ENCODE assay signal across 10 cellular contexts in the genomic region with DNA sequence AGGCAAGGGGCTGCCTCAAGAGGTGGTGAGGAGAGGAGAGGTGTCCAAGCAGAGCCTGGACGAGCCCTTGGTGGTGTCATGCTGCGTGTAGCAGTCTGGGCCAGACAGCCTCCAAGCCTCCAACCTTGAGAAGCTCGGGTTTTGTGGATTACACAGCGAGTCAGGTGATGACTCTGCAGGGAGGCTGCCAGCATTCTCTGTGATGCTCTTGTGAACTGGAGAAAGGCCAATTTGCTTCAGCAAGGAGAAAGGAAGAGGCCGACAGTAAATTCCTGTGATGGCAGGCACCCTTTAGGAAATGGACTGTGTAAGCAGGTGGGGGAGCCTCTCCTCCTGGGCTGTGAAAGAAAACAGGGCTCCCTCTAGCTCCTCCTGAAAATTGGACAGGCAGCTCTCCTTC. TPM values are rescaled to one million over a fixed set of nuclear protein-coding genes. Genes with fewer than 3 reads are reported as not detected.
DNase-seq lines count a peak whose midpoint lies in the region; ATAC-seq and TF ChIP-seq lines count a peak whose summit lies in the region.
"Had no signal": no experiment of that assay in that cellular context is flagged by ENCODE, and none has a peak within 500 bp of the region (broad histone marks: within the 10 kb centered on the region; RNA-seq: fewer than 3 reads in every experiment).

No MANE protein-coding gene starts in this region.

- BruUV-seq in PC-3 (replicated peaks; lab: Mats Ljungman, UMichigan), result no TSS peak

- H4K20me1 ChIP-seq in PC-3 (ENCODE audit: low read length), result no peaks in the 10 kb centered on the region

- TF ChIP-seq CTCF in PC-3 (conservative IDR thresholded peaks at IDR 0.05; ENCODE audit: low read depth, low read length) (no peak), fibroblast of mammary gland (conservative IDR thresholded peaks at IDR 0.05; ENCODE audit: control insufficient read depth, insufficient read depth, low read depth, low read length) (no peak), testis (IDR thresholded peaks at IDR 0.05) (no peak), gastrocnemius medialis (IDR thresholded peaks at IDR 0.05 in 4 of 5, conservative IDR thresholded peaks at IDR 0.05 in 1 of 5) (no peak)

- H3K9me2 ChIP-seq in PC-3 (replicated peaks; ENCODE audit: low read length), result no peaks in the 10 kb centered on the region

- no peak overlapping the region for H3K27ac Mint-ChIP-seq in activated naive CD4-positive, alpha-beta T cell treated with anti-CD3 and anti-CD28 coated beads, Interleukin-2, amount 50 U/mL, for 72 hours

- CTCF ChIA-PET in PC-3 (lab: Charles Lee), result interaction anchor here (0.6 kb wide), 1 partner anchor 162 kb away, joined by 4 read pairs; no protein-coding TSS in a partner anchor

- POLR2A ChIA-PET in PC-3 (lab: Charles Lee; ENCODE audit: unreplicated experiment), result no interaction called here

- H3K9me3 ChIP-seq in PC-3 (ENCODE audit: low read length) (no peaks in the 10 kb centered on the region), testis (no peaks in the 10 kb centered on the region), gastrocnemius medialis (no peaks in the 10 kb centered on the region)

- H3K4me3 ChIP-seq in PC-3 (ENCODE audit: low read length) (no peak overlapping the region), fibroblast of mammary gland (ENCODE audit: control insufficient read depth, low read depth, low read length) (no peak overlapping the region), testis (no peak overlapping the region), gastrocnemius medialis (no peak overlapping the region)

- WGBS in testis, 2 donors, result 24 to 40% methylated on average over 1 to 5 of the region's 5 CpGs

- H3K36me3 ChIP-seq in PC-3 (ENCODE audit: low read depth, low read length) (no peaks in the 10 kb centered on the region), testis (ENCODE audit: low read depth, missing control alignments) (no peaks in the 10 kb centered on the region), gastrocnemius medialis (no peaks in the 10 kb centered on the region)

- peak; percentile 71 for ATAC-seq in PC-3
- ATAC-seq in gastrocnemius medialis, result no peak
- no peak for ATAC-seq in stimulated activated naive CD8-positive, alpha-beta T cell treated with anti-CD3 and anti-CD28 coated beads, Interleukin-15, Interleukin-2, amounts not matched to agents 100 U/mL and 50 U/mL, for 24 hours
- no peak for ATAC-seq in activated naive CD4-positive, alpha-beta T cell treated with anti-CD3 and anti-CD28 coated beads, Interleukin-2, amount 50 U/mL, for 72 hours

- no peaks in the 10 kb centered on the region for H3K27me3 ChIP-seq in PC-3 (ENCODE audit: low read length)
- no peaks in the 10 kb centered on the region for H3K27me3 ChIP-seq in testis
- H3K27me3 ChIP-seq in gastrocnemius medialis, result no peaks in the 10 kb centered on the region

- no peaks in the 10 kb centered on the region for H3K9me3 Mint-ChIP-seq in activated naive CD4-positive, alpha-beta T cell treated with anti-CD3 and anti-CD28 coated beads, Interleukin-2, amount 50 U/mL, for 72 hours

- in situ Hi-C loops in gastrocnemius medialis (cut with MboI; ENCODE audit: low sequenced_read_pairs in 4 of 4), result no loop called here

- H3K4me1 ChIP-seq in PC-3 (ENCODE audit: insufficient read depth, low read length) (peaks cover 14% of the 10 kb centered on the region; the same call in 1 of the 2 replicates), testis (no peaks in the 10 kb centered on the region), gastrocnemius medialis (no peaks in the 10 kb centered on the region)

- no peaks in the 10 kb centered on the region for H3K36me3 Mint-ChIP-seq in activated naive CD4-positive, alpha-beta T cell treated with anti-CD3 and anti-CD28 coated beads, Interleukin-2, amount 50 U/mL, for 72 hours

- intact Hi-C loops in PC-3 (cut with micrococcal nuclease) (no loop called here), testis (cut with DNase I; ENCODE audit: low total_unique reads) (no loop called here), gastrocnemius medialis (cut with DNase I; ENCODE audit: low total_unique reads) (no loop called here)

- no peaks in the 10 kb centered on the region for H3K79me2 ChIP-seq in PC-3 (ENCODE audit: low read length)

- H3K27ac ChIP-seq in PC-3 (ENCODE audit: low read length) (no peak overlapping the region), testis (no peak overlapping the region), gastrocnemius medialis (no peak overlapping the region)

- H3F3A ChIP-seq in PC-3 (ENCODE audit: low read length, unreplicated experiment), result no peaks in the 10 kb centered on the region

- no peak overlapping the region for H3K9ac ChIP-seq in PC-3 (ENCODE audit: low read length)

- peak; percentile 15 for DNase-seq in NCI-H1092 treated with DMSO at 0.1 percent for 48 hours (lab: John Stamatoyannopoulos, UW)
- DNase-seq in NCI-H1092 (lab: John Stamatoyannopoulos, UW), result no peak
- DNase-seq in PC-3, result peak; percentile 60
- DNase-seq in fibroblast of mammary gland (ENCODE audit: low read depth), result peak; percentile 73
- peak; percentile 22 for DNase-seq in testis
- DNase-seq in gastrocnemius medialis, result no peak
- no peak for DNase-seq in stimulated activated naive CD8-positive, alpha-beta T cell treated with anti-CD3 and anti-CD28 coated beads, Interleukin-15, Interleukin-2, amounts not matched to agents 100 U/mL and 50 U/mL, for 24 hours
- no peak for DNase-seq in activated naive CD4-positive, alpha-beta T cell treated with anti-CD3 and anti-CD28 coated beads, Interleukin-2, amount 50 U/mL, for 72 hours (ENCODE audit: low spot score in 2 of 2)
- DNase-seq: activated naive CD4-positive, alpha-beta T cell; NCI-H524 treated with DMSO at 0.1 percent for 48 hours had no signal

- 0 out of 2 replicates have a peak overlapping the region, but pooled peaks have one; percentile 11 for H3K4me2 ChIP-seq in PC-3 (ENCODE audit: low read length)

- TF ChIP-seq POLR2A in testis (IDR thresholded peaks at IDR 0.05) (no peak), gastrocnemius medialis (IDR thresholded peaks at IDR 0.05) (no peak)

- peak overlapping the region; percentile 67 for H2AFZ ChIP-seq in PC-3 (ENCODE audit: low read length)

RNA-seq across cellular contexts. Expression of a gene that starts 36.0 kb away (rescaled TPM):
- total RNA-seq in PC-3 (2014; rRNA removed), result 9.4 and 10.9 TPM in 2 replicates
- 10 to 100 TPM; 35.4 to 56.6 TPM for total RNA-seq in testis
- polyA plus RNA-seq in testis (ENCODE audit: insufficient read depth, low read depth, low replicate concordance), result 36.5 TPM
- total RNA-seq in gastrocnemius medialis, result 100 to 1,000 TPM; 202 to 289 (median 251) TPM
- 1 to 10 TPM; 8.8 to 9.7 TPM for total RNA-seq in activated naive CD4-positive, alpha-beta T cell treated with anti-CD3 and anti-CD28 coated beads, Interleukin-2, amount 50 U/mL, for 72 hours

RNA-seq across cellular contexts. Expression of a gene that starts 48.7 kb away (rescaled TPM):
- total RNA-seq in PC-3 (2014; rRNA removed), result 57.2 and 95.0 TPM in 2 replicates
- total RNA-seq in testis, result 10 to 100 TPM; 10.0 to 19.7 TPM
- 37.1 TPM for polyA plus RNA-seq in testis (ENCODE audit: insufficient read depth, low read depth, low replicate concordance)
- total RNA-seq in gastrocnemius medialis, result 10 to 100 TPM; 15.0 to 58.3 (median 18.7) TPM
- total RNA-seq in activated naive CD4-positive, alpha-beta T cell treated with anti-CD3 and anti-CD28 coated beads, Interleukin-2, amount 50 U/mL, for 72 hours, result 10 to 100 TPM; 21.4 to 34.6 TPM

Comparison
In these comparisons a context has a peak if more than half of its experiments do, and no peak if none do; other contexts are left out.
1. DNase-seq: peak in NCI-H1092 treated with DMSO at 0.1 percent for 48 hours (single experiment), PC-3 (single experiment), fibroblast of mammary gland (single experiment) and testis (single experiment); none in NCI-H1092 (single experiment), gastrocnemius medialis (0 of 2), stimulated activated naive CD8-positive, alpha-beta T cell treated with anti-CD3 and anti-CD28 coated beads, Interleukin-15, Interleukin-2, amounts not matched to agents 100 U/mL and 50 U/mL, for 24 hours (single experiment) and activated naive CD4-positive, alpha-beta T cell treated with anti-CD3 and anti-CD28 coated beads, Interleukin-2, amount 50 U/mL, for 72 hours (0 of 2).